8 cellular contexts compared by ENCODE assay signal in the genomic region with DNA sequence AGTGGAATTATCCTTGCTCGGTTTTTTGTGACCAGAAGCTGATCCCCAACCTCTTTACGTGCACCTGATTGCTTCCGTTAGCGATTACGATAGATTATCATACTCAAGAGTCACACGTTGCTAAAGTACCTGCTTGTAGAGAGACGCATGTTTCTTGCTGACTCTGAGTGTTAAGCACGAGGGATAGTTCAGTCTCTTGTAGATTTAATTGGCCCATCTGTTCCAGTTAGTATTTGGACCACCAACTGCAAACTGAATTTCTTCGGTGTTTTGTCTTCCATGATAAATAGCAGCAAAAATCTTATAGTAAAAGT. TPM values are rescaled to one million over a fixed set of nuclear protein-coding genes. Genes with fewer than 3 reads are reported as not detected.
A peak's percentile ranks its signal among the peaks of the same experiment; 100 is the strongest.
DNase-seq lines count a peak whose midpoint lies in the region; ATAC-seq and TF ChIP-seq lines count a peak whose summit lies in the region.

No MANE protein-coding gene starts in this region.

- no peaks in the 10 kb centered on the region for H3F3A ChIP-seq in neural cell (ENCODE audit: insufficient read depth, low read length, poor library complexity, severe bottlenecking)

- no peak for TF ChIP-seq EP300 in neural cell (conservative IDR thresholded peaks at IDR 0.05; ENCODE audit: poor library complexity, severe bottlenecking)

- no peaks in the 10 kb centered on the region for H3K27me3 Mint-ChIP-seq in T-helper 1 cell treated with Interleukin-12 subunit alpha and Interleukin-12 subunit beta and Interleukin-4 antibody, amounts not matched to agents 30 μg/mL and 1 μg/mL, for 36 hours (ENCODE audit: low read depth)

- H3K9me2 ChIP-seq in neural cell (ENCODE audit: insufficient read depth, low read length), result no peaks in the 10 kb centered on the region

- H3K36me3 Mint-ChIP-seq in T-helper 1 cell treated with Interleukin-12 subunit alpha and Interleukin-12 subunit beta and Interleukin-4 antibody, amounts not matched to agents 30 μg/mL and 1 μg/mL, for 36 hours (ENCODE audit: low read depth), result peaks cover 19% of the 10 kb centered on the region

- no peaks in the 10 kb centered on the region for H3K9me3 Mint-ChIP-seq in T-helper 1 cell treated with Interleukin-12 subunit alpha and Interleukin-12 subunit beta and Interleukin-4 antibody, amounts not matched to agents 30 μg/mL and 1 μg/mL, for 36 hours

- H3K36me3 ChIP-seq in duodenal mucosa (ENCODE audit: control insufficient read depth in 1 of 2, insufficient read depth in 2 of 2, low read length in 2 of 2), result peaks cover 0 to 9% of the 10 kb centered on the region in 2 donors
- H3K36me3 ChIP-seq in neural cell (ENCODE audit: insufficient read depth, low read length), result peaks cover 6% of the 10 kb centered on the region

- peaks cover 30% of the 10 kb centered on the region for H3K4me1 Mint-ChIP-seq in T-helper 1 cell treated with Interleukin-12 subunit alpha and Interleukin-12 subunit beta and Interleukin-4 antibody, amounts not matched to agents 30 μg/mL and 1 μg/mL, for 36 hours (ENCODE audit: low read depth)

- H3K4me3 Mint-ChIP-seq in T-helper 1 cell treated with Interleukin-12 subunit alpha and Interleukin-12 subunit beta and Interleukin-4 antibody, amounts not matched to agents 30 μg/mL and 1 μg/mL, for 36 hours, result peak overlapping the region; percentile 85

- H3K27me3 ChIP-seq in duodenal mucosa (ENCODE audit: control insufficient read depth in 1 of 2, insufficient read depth in 2 of 2, low read length in 2 of 2), result no peaks in the 10 kb centered on the region
- no peaks in the 10 kb centered on the region for H3K27me3 ChIP-seq in neural cell (ENCODE audit: insufficient read depth, low read depth, low read length)

- peaks cover 16 to 19% of the 10 kb centered on the region in 2 donors for H3K4me1 ChIP-seq in duodenal mucosa (ENCODE audit: control insufficient read depth in 1 of 2, insufficient read depth in 2 of 2, low read length in 2 of 2)

- H3K27ac ChIP-seq in duodenal mucosa (ENCODE audit: low read depth, low read length) (peak overlapping the region; percentile 83), neural cell (ENCODE audit: low read length) (peak overlapping the region; percentile 95)

- H4K20me1 ChIP-seq in neural cell (ENCODE audit: insufficient read depth), result no peaks in the 10 kb centered on the region

- peak; percentile 9 for ATAC-seq in HG02571 (IDR thresholded peaks at IDR 0.05; ENCODE audit: unreplicated experiment)

- H3K9me3 ChIP-seq in duodenal mucosa (ENCODE audit: control insufficient read depth in 1 of 2, low read length in 2 of 2) (no peaks in the 10 kb centered on the region), neural cell (ENCODE audit: low read length) (no peaks in the 10 kb centered on the region)

- H3K9ac ChIP-seq in duodenal mucosa (ENCODE audit: low read depth in 1 of 2, low read length in 2 of 2) (peak overlapping the region; percentile 83 to 85), neural cell (ENCODE audit: low read length) (peak overlapping the region; percentile 95)

- no peak for TF ChIP-seq RAD21 in neural cell (conservative IDR thresholded peaks at IDR 0.05)

- H3K27ac Mint-ChIP-seq in T-helper 1 cell treated with Interleukin-12 subunit alpha and Interleukin-12 subunit beta and Interleukin-4 antibody, amounts not matched to agents 30 μg/mL and 1 μg/mL, for 36 hours, result peak overlapping the region; percentile 96

- DNase-seq in T-helper 1 cell (no peak), NCI-H460 (ENCODE audit: extremely low read depth, low read depth) (peak; percentile 5), cerebellar cortex (ENCODE audit: low spot score) (no peak), GDM1 (lab: John Stamatoyannopoulos, UW) (no peak)

- peaks cover 23% of the 10 kb centered on the region for H3K79me2 ChIP-seq in neural cell (replicated peaks; ENCODE audit: insufficient read depth, low read length)

- peak overlapping the region; percentile 81 for H2AFZ ChIP-seq in neural cell (ENCODE audit: low read depth, low read length)

- peak overlapping the region; percentile 76 for H3K4me2 ChIP-seq in neural cell (ENCODE audit: low read length)

- TF ChIP-seq CTCF in neural cell (IDR thresholded peaks at IDR 0.05; ENCODE audit: poor library complexity, severe bottlenecking), result no peak

- H3K4me3 ChIP-seq in duodenal mucosa (ENCODE audit: low read depth in 1 of 2, low read length in 2 of 2) (peak overlapping the region; percentile 90 to 95), neural cell (ENCODE audit: low read length) (peak overlapping the region; percentile 88)

TF ChIP-seq in neural cell, 6 proteins besides CTCF, POLR2A, EP300 and RAD21:
- TF ChIP-seq MXI1 (conservative IDR thresholded peaks at IDR 0.05; ENCODE audit: poor library complexity, severe bottlenecking), result no peak
- TF ChIP-seq SMC3 (conservative IDR thresholded peaks at IDR 0.05; ENCODE audit: poor library complexity), result no peak
- no peak for TF ChIP-seq EZH2 (IDR thresholded peaks at IDR 0.05; ENCODE audit: borderline replicate concordance, insufficient read depth, low read length, poor library complexity, severe bottlenecking)
- TF ChIP-seq TAF1 (IDR thresholded peaks at IDR 0.05; ENCODE audit: low read depth), result no peak
- no peak for TF ChIP-seq POLR2AphosphoS5 (IDR thresholded peaks at IDR 0.05)

RNA-seq across cellular contexts. Expression of gene COX18, which starts 0.5 kb away (rescaled TPM):
- total RNA-seq in NCI-H460 (2014; rRNA removed; shearing (Covaris generic)), result 22.2 and 25.8 TPM in 2 replicates
- 10.0 and 23.3 TPM in 2 replicates for polyA plus RNA-seq in NCI-H460 (2014; cell fraction: nucleus; rRNA removed)
- 18.5 and 30.2 TPM in 2 replicates for polyA plus RNA-seq in neural cell
- 30.9 and 38.4 TPM in 2 replicates for polyA minus RNA-seq in neural cell
